ENCODE assay signal across 8 cellular contexts in genomic region chr5:151094861-151095260, GRCh38. TPM values are rescaled to one million over a fixed set of nuclear protein-coding genes. Genes with fewer than 3 reads are reported as not detected.
DNase-seq lines count a peak whose midpoint lies in the region; ATAC-seq and TF ChIP-seq lines count a peak whose summit lies in the region.

No MANE protein-coding gene starts in this region.

- DNase-seq in activated CD4-positive, alpha-beta T cell treated with anti-CD3 and anti-CD28 coated beads for 36 hours, result peak; percentile 18
- DNase-seq in activated CD4-positive, alpha-beta T cell treated with anti-CD3 and anti-CD28 coated beads, Interleukin-2, amount 50 U/mL, for 48 hours, result no peak
- no peak for DNase-seq in breast epithelium (ENCODE audit: low spot score in 2 of 2)
- DNase-seq in thyroid gland, result no peak
- DNase-seq in superior temporal gyrus (ENCODE audit: extremely low spot score), result no peak
- no peak for DNase-seq in GM13976 (ENCODE audit: low spot score)

- peaks cover 11% of the 10 kb centered on the region for H3K36me3 Mint-ChIP-seq in activated CD4-positive, alpha-beta T cell treated with anti-CD3 and anti-CD28 coated beads for 36 hours (ENCODE audit: low read depth)

- TF ChIP-seq POLR2A in breast epithelium (IDR thresholded peaks at IDR 0.05) (no peak), thyroid gland (IDR thresholded peaks at IDR 0.05) (no peak)

- no peaks in the 10 kb centered on the region for H3K9me3 ChIP-seq in breast epithelium
- no peaks in the 10 kb centered on the region for H3K9me3 ChIP-seq in liver (ENCODE audit: control insufficient read depth in 4 of 4, low read length in 3 of 4)
- H3K9me3 ChIP-seq in thyroid gland, result no peaks in the 10 kb centered on the region

- POLR2A ChIA-PET in activated CD4-positive, alpha-beta T cell treated with anti-CD3 and anti-CD28 coated beads for 36 hours (lab: Charles Lee), result no interaction called here

- H3K27ac ChIP-seq in breast epithelium (peak overlapping the region; percentile 68 to 87), liver (ENCODE audit: low read depth in 1 of 2, low read length in 2 of 2) (peak overlapping the region; percentile 77 to 88), thyroid gland (peak overlapping the region in 2 of 3 donors; percentile 41 to 73)

- TF ChIP-seq CTCF in breast epithelium (IDR thresholded peaks at IDR 0.05), result no peak
- TF ChIP-seq CTCF in liver (IDR thresholded peaks at IDR 0.05; ENCODE audit: low read depth, low read length, missing input control), result no peak
- no peak for TF ChIP-seq CTCF in thyroid gland (IDR thresholded peaks at IDR 0.05)
- TF ChIP-seq CTCF in GM13976 (IDR thresholded peaks at IDR 0.05; ENCODE audit: borderline replicate concordance, control extremely low read depth, extremely low read depth, insufficient read depth, missing control alignments), result no peak

- H3K4me3 ChIP-seq in breast epithelium, result no peak overlapping the region
- no peak overlapping the region for H3K4me3 ChIP-seq in liver (ENCODE audit: low read depth in 1 of 3, low read length in 3 of 3)
- H3K4me3 ChIP-seq in thyroid gland (replicated peaks in 1 of 3), result no peak overlapping the region

- WGBS in liver, result 56% methylated on average over 8 of the region's 8 CpGs
- WGBS in thyroid gland, 2 donors, result 49 to 51% methylated on average over 8 of the region's 8 CpGs

- no peak overlapping the region for H3K9ac ChIP-seq in liver (ENCODE audit: low read depth in 1 of 2, low read length in 2 of 2)

- H3K4me1 ChIP-seq in breast epithelium (peaks cover 0 to 7% of the 10 kb centered on the region in 2 donors), liver (ENCODE audit: control insufficient read depth in 4 of 4, insufficient read depth in 4 of 4, low read length in 3 of 4) (peaks cover 30 to 71% (median 54%) of the 10 kb centered on the region in 4 donors), thyroid gland (peaks cover 39 to 69% of the 10 kb centered on the region in 2 donors)

- H3K27ac Mint-ChIP-seq in activated CD4-positive, alpha-beta T cell treated with anti-CD3 and anti-CD28 coated beads for 36 hours, result peak overlapping the region; percentile 93

- TF ChIP-seq RAD21 in liver (IDR thresholded peaks at IDR 0.05), result no peak

- no peaks in the 10 kb centered on the region for H3K27me3 Mint-ChIP-seq in activated CD4-positive, alpha-beta T cell treated with anti-CD3 and anti-CD28 coated beads for 36 hours

- H3K4me1 Mint-ChIP-seq in activated CD4-positive, alpha-beta T cell treated with anti-CD3 and anti-CD28 coated beads for 36 hours, result peaks cover 76% of the 10 kb centered on the region

- H3K36me3 ChIP-seq in breast epithelium (no peaks in the 10 kb centered on the region), liver (ENCODE audit: control insufficient read depth in 4 of 4, insufficient read depth in 3 of 4, low read depth in 1 of 4, low read length in 3 of 4) (no peaks in the 10 kb centered on the region), thyroid gland (no peaks in the 10 kb centered on the region)

- in situ Hi-C loops in GM13976 (cut with MboI; ENCODE audit: low sequenced_read_pairs, unreplicated experiment), result no loop called here

- H3K27me3 ChIP-seq in breast epithelium, result no peaks in the 10 kb centered on the region
- no peaks in the 10 kb centered on the region for H3K27me3 ChIP-seq in liver (ENCODE audit: control insufficient read depth in 4 of 4, insufficient read depth in 4 of 4, low read length in 3 of 4)
- H3K27me3 ChIP-seq in thyroid gland, result no peaks in the 10 kb centered on the region

- intact Hi-C loops in activated CD4-positive, alpha-beta T cell treated with anti-CD3 and anti-CD28 coated beads for 36 hours (cut with DNase I, micrococcal nuclease), result loop anchor here (1.0 to 5.0 kb wide), 4 partner anchors 12 to 33 kb away; no protein-coding TSS in a partner anchor
- intact Hi-C loops in breast epithelium (cut with DNase I; ENCODE audit: low total_unique reads) (loop anchor here (10.0 kb wide), 1 partner anchor 1370 kb away; no protein-coding TSS in a partner anchor), thyroid gland (cut with DNase I) (no loop called here)

- no peak for ATAC-seq in activated CD4-positive, alpha-beta T cell treated with anti-CD3 and anti-CD28 coated beads for 36 hours
- ATAC-seq in HG03139 (IDR thresholded peaks at IDR 0.05; ENCODE audit: unreplicated experiment), result no peak

- CTCF ChIA-PET in activated CD4-positive, alpha-beta T cell treated with anti-CD3 and anti-CD28 coated beads for 36 hours (lab: Charles Lee), result interaction anchor here (0.6 to 8.0 kb wide), 5 partner anchors 12 to 557 kb away, joined by 3 to 74 read pairs (median 3); partner anchors contain the start of gene TNIP1

- H3K9me3 Mint-ChIP-seq in activated CD4-positive, alpha-beta T cell treated with anti-CD3 and anti-CD28 coated beads for 36 hours (ENCODE audit: low read depth), result no peaks in the 10 kb centered on the region

- peak overlapping the region; percentile 54 for H3K4me3 Mint-ChIP-seq in activated CD4-positive, alpha-beta T cell treated with anti-CD3 and anti-CD28 coated beads for 36 hours

TF ChIP-seq in liver, 16 proteins besides CTCF, POLR2A, EP300 and RAD21:
- TF ChIP-seq NR2F2 (IDR thresholded peaks at IDR 0.05) (no peak), FOXA1 (IDR thresholded peaks at IDR 0.05) (no peak), TAF1 (conservative IDR thresholded peaks at IDR 0.05) (no peak), EGR1 (IDR thresholded peaks at IDR 0.05; ENCODE audit: low read depth in 2 of 2) (no peak)
TF ChIP-seq in liver: peak in this region for 0.

RNA-seq across cellular contexts. Expression of gene TNIP1, which starts 14.0 kb away (rescaled TPM):
- 100 to 1,000 TPM; 351 to 408 TPM for total RNA-seq in activated CD4-positive, alpha-beta T cell treated with anti-CD3 and anti-CD28 coated beads for 36 hours
- total RNA-seq in breast epithelium (100 to 1,000 TPM in 1 of 3 donors, 10 to 100 TPM in 2; 65.3 to 221 (median 91.8) TPM), liver (100 to 1,000 TPM in 1 of 2 donors, 10 to 100 TPM in 1; 50.9 to 101 TPM), thyroid gland (100 to 1,000 TPM in 1 of 4 donors, 10 to 100 TPM in 3; 74.4 to 115 (median 94.7) TPM)
- 10 to 100 TPM; 33.2 to 45.1 TPM for polyA plus RNA-seq in liver
